8 cellular contexts compared by ENCODE assay signal in genomic region chr14:73634333-73634833, GRCh38. TPM values are rescaled to one million over a fixed set of nuclear protein-coding genes. Genes with fewer than 3 reads are reported as not detected.
DNase-seq lines count a peak whose midpoint lies in the region; ATAC-seq, FAIRE-seq and TF ChIP-seq lines count a peak whose summit lies in the region.

No MANE protein-coding gene starts in this region.

- peaks cover 10% of the 10 kb centered on the region for H3K4me1 Mint-ChIP-seq in CD8-positive, alpha-beta T cell (ENCODE audit: low read depth)
- peaks cover 9% of the 10 kb centered on the region for H3K4me1 Mint-ChIP-seq in activated naive CD8-positive, alpha-beta T cell treated with anti-CD3 and anti-CD28 coated beads, Interleukin-2, amount 50 U/mL, for 24 hours

- H3K27ac ChIP-seq in CD8-positive, alpha-beta T cell (ENCODE audit: low read depth, low read length): no peak overlapping the region
- H3K27ac ChIP-seq in hepatocyte: no peak overlapping the region

- peak overlapping the region; percentile 97 for H3K4me2 ChIP-seq in hepatocyte

- 7% methylated on average over 31 of the region's 31 CpGs for WGBS in hepatocyte (ENCODE audit: low lambda C conversion rate, missing lambda C conversion rate)

- no peaks in the 10 kb centered on the region for H3K9me3 Mint-ChIP-seq in CD8-positive, alpha-beta T cell
- no peaks in the 10 kb centered on the region for H3K9me3 Mint-ChIP-seq in activated naive CD8-positive, alpha-beta T cell treated with anti-CD3 and anti-CD28 coated beads, Interleukin-2, amount 50 U/mL, for 24 hours

- no peaks in the 10 kb centered on the region for H3K9me3 ChIP-seq in CD8-positive, alpha-beta T cell (ENCODE audit: low read length)
- H3K9me3 ChIP-seq in hepatocyte (ENCODE audit: low read depth): no peaks in the 10 kb centered on the region

- peaks cover 6% of the 10 kb centered on the region for H3K27me3 Mint-ChIP-seq in CD8-positive, alpha-beta T cell (ENCODE audit: low read depth)
- peaks cover 5% of the 10 kb centered on the region for H3K27me3 Mint-ChIP-seq in activated naive CD8-positive, alpha-beta T cell treated with anti-CD3 and anti-CD28 coated beads, Interleukin-2, amount 50 U/mL, for 24 hours

- no peak for DNase-seq in CD8-positive, alpha-beta T cell
- no peak for DNase-seq in HTR-8/SVneo (ENCODE audit: insufficient read length, low spot score)
- DNase-seq in activated naive CD8-positive, alpha-beta T cell treated with anti-CD3 and anti-CD28 coated beads, Interleukin-2, amount 50 U/mL, for 24 hours: no peak
- DNase-seq in hepatocyte (ENCODE audit: low spot score): peak; percentile 66
- DNase-seq in retina: peak; percentile 72
- DNase-seq in NCI-H1436 (lab: John Stamatoyannopoulos, UW): no peak
- no peak for DNase-seq in amniotic stem cell (lab: John Stamatoyannopoulos, UW)
- no peak for DNase-seq in kidney glomerular epithelial cell (lab: John Stamatoyannopoulos, UW)

- peak overlapping the region; percentile 79 for H2AFZ ChIP-seq in hepatocyte

- H3K27ac Mint-ChIP-seq in CD8-positive, alpha-beta T cell: no peak overlapping the region
- H3K27ac Mint-ChIP-seq in activated naive CD8-positive, alpha-beta T cell treated with anti-CD3 and anti-CD28 coated beads, Interleukin-2, amount 50 U/mL, for 24 hours: peak overlapping the region; percentile 31

- H4K20me1 ChIP-seq in hepatocyte (ENCODE audit: insufficient read depth, poor library complexity, severe bottlenecking): no peaks in the 10 kb centered on the region

- peak; percentile 38 for FAIRE-seq in HTR-8/SVneo (lab: Jason Lieb, UNC)

- no peaks in the 10 kb centered on the region for H3K36me3 ChIP-seq in CD8-positive, alpha-beta T cell (ENCODE audit: insufficient read depth, low read length)
- H3K36me3 ChIP-seq in hepatocyte (replicated peaks; ENCODE audit: insufficient read depth, low read depth): no peaks in the 10 kb centered on the region

- peak overlapping the region; percentile 83 for H3K4me3 Mint-ChIP-seq in CD8-positive, alpha-beta T cell
- H3K4me3 Mint-ChIP-seq in activated naive CD8-positive, alpha-beta T cell treated with anti-CD3 and anti-CD28 coated beads, Interleukin-2, amount 50 U/mL, for 24 hours: peak overlapping the region; percentile 37

- peak overlapping the region; percentile 56 for H3K4me3 ChIP-seq in CD8-positive, alpha-beta T cell (ENCODE audit: low read depth, low read length)
- peak overlapping the region; percentile 31 for H3K4me3 ChIP-seq in hepatocyte

- no peak for ATAC-seq in CD8-positive, alpha-beta T cell
- ATAC-seq in activated naive CD8-positive, alpha-beta T cell treated with anti-CD3 and anti-CD28 coated beads, Interleukin-2, amount 50 U/mL, for 24 hours: no peak

- no peaks in the 10 kb centered on the region for H3K27me3 ChIP-seq in CD8-positive, alpha-beta T cell (ENCODE audit: insufficient read depth, low read length)
- H3K27me3 ChIP-seq in hepatocyte: no peaks in the 10 kb centered on the region

- H3K9me2 ChIP-seq in hepatocyte (replicated peaks; ENCODE audit: insufficient read depth): no peaks in the 10 kb centered on the region

- CTCF ChIA-PET in CD8-positive, alpha-beta T cell (lab: Charles Lee): interaction anchor here (1.0 to 1.7 kb wide), 2 partner anchors 126 to 405 kb away, joined by 3 to 4 read pairs; no protein-coding TSS in a partner anchor

- POLR2A ChIA-PET in CD8-positive, alpha-beta T cell (lab: Charles Lee): interaction anchor here (0.6 to 1.4 kb wide), 4 partner anchors 10 to 153 kb away, joined by 3 to 4 read pairs (median 3); partner anchors contain the start of gene DNAL1

- no peaks in the 10 kb centered on the region for H3K36me3 Mint-ChIP-seq in CD8-positive, alpha-beta T cell
- no peaks in the 10 kb centered on the region for H3K36me3 Mint-ChIP-seq in activated naive CD8-positive, alpha-beta T cell treated with anti-CD3 and anti-CD28 coated beads, Interleukin-2, amount 50 U/mL, for 24 hours (ENCODE audit: low read depth)

- intact Hi-C loops in CD8-positive, alpha-beta T cell (cut with DNase I, micrococcal nuclease): loop anchor here in 1 of 2 experiments (10.0 kb wide), 1 partner anchor 460 kb away; no protein-coding TSS in a partner anchor

- peaks cover 8% of the 10 kb centered on the region for H3K4me1 ChIP-seq in CD8-positive, alpha-beta T cell (ENCODE audit: insufficient read depth, low read length)
- H3K4me1 ChIP-seq in hepatocyte (ENCODE audit: insufficient read depth): peaks cover 7% of the 10 kb centered on the region

- no peak for TF ChIP-seq CTCF in CD8-positive, alpha-beta T cell (IDR thresholded peaks at IDR 0.05)
- TF ChIP-seq CTCF in hepatocyte (IDR thresholded peaks at IDR 0.05; ENCODE audit: poor library complexity): peak; percentile 37

- H3K79me2 ChIP-seq in hepatocyte: no peaks in the 10 kb centered on the region

RNA-seq across cellular contexts. Expression of gene DNAL1, which starts 10.4 kb away (rescaled TPM):
- total RNA-seq in CD8-positive, alpha-beta T cell: 1 to 10 TPM; 2.8 to 3.3 TPM
- 5.4 and 6.9 TPM in 2 replicates for total RNA-seq in hepatocyte
- 5.7 and 6.0 TPM in 2 replicates for polyA plus RNA-seq in hepatocyte

RNA-seq across cellular contexts. Expression of gene ACOT6, which starts 22.1 kb away (rescaled TPM):
- total RNA-seq in CD8-positive, alpha-beta T cell: not detected
- not detected in 2 replicates for total RNA-seq in hepatocyte
- polyA plus RNA-seq in hepatocyte: not detected in 2 replicates

RNA-seq across cellular contexts. Expression of gene ACOT4, which starts 42.7 kb away (rescaled TPM):
- total RNA-seq in CD8-positive, alpha-beta T cell: 1 to 10 TPM in 1 of 2 experiments, under 1 TPM in 1; 0.81 to 1.1 TPM
- total RNA-seq in hepatocyte: 2.5 and 2.8 TPM in 2 replicates
- 2.1 and 2.4 TPM in 2 replicates for polyA plus RNA-seq in hepatocyte

Comparison
In these comparisons a context has a peak if more than half of its experiments do, and no peak if none do; other contexts are left out.
1. DNase-seq: peak in hepatocyte (single experiment) and retina (single experiment); none in CD8-positive, alpha-beta T cell (0 of 7), HTR-8/SVneo (single experiment), activated naive CD8-positive, alpha-beta T cell treated with anti-CD3 and anti-CD28 coated beads, Interleukin-2, amount 50 U/mL, for 24 hours (single experiment), NCI-H1436 (single experiment), amniotic stem cell (single experiment) and kidney glomerular epithelial cell (single experiment).